Comparison of ENCODE assay signal across 14 cellular contexts in the genomic region with DNA sequence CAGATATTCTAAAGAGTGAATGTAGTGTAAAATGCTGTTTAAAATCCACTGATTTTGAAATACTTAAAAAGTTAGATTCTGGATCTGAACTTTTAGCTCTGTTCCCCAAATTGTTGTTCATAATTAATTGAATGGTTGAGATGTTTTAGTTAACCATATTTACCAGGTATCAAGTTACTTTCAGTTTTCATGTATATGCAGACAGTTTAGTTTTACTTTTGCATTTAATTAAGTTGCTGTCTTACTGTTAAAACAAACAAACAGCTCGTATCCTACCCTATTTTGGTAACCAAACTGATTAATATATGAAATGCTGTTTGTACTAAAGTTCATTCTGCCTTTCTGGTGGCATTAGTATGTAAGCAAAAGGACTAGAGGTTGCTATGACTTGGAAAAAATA. TPM values are rescaled to one million over a fixed set of nuclear protein-coding genes. Genes with fewer than 3 reads are reported as not detected.
DNase-seq lines count a peak whose midpoint lies in the region; ATAC-seq and TF ChIP-seq lines count a peak whose summit lies in the region.
"Had no signal": no experiment of that assay in that cellular context is flagged by ENCODE, and none has a peak within 500 bp of the region (broad histone marks: within the 10 kb centered on the region; RNA-seq: fewer than 3 reads in every experiment).

No MANE protein-coding gene starts in this region.

- no peaks in the 10 kb centered on the region for H3K27me3 ChIP-seq in Peyer's patch
- H3K27me3 ChIP-seq: SJCRH30, upper lobe of left lung had no signal

- peaks cover 20% of the 10 kb centered on the region for H3K36me3 Mint-ChIP-seq in effector memory CD8-positive, alpha-beta T cell (ENCODE audit: insufficient read depth)

- H3K36me3 ChIP-seq in Peyer's patch: peaks cover 0 to 17% (median 0%) of the 10 kb centered on the region in 3 donors
- H3K36me3 ChIP-seq: SJCRH30 had no signal

- no peaks in the 10 kb centered on the region for H3K27me3 Mint-ChIP-seq in effector memory CD8-positive, alpha-beta T cell

- no peak for TF ChIP-seq CTCF in Peyer's patch (IDR thresholded peaks at IDR 0.05)

- no peak for DNase-seq in effector memory CD8-positive, alpha-beta T cell
- DNase-seq in cortex of kidney (lab: John Stamatoyannopoulos, UW): no peak
- no peak for DNase-seq in activated effector memory CD4-positive, alpha-beta T cell treated with anti-CD3 and anti-CD28 coated beads, Interleukin-2, amount 50 U/mL, for 16 hours
- no peak for DNase-seq in Peyer's patch
- DNase-seq in ecto neural progenitor cell (ENCODE audit: low spot score): no peak
- DNase-seq: HCEC 1CT, NCI-H226, SJCRH30, upper lobe of left lung had no signal

- TF ChIP-seq POLR2A in Peyer's patch (IDR thresholded peaks at IDR 0.05): no peak

- H3K4me3 Mint-ChIP-seq in effector memory CD8-positive, alpha-beta T cell: peak overlapping the region; percentile 71 to 76

- peak overlapping the region; percentile 91 to 92 for H3K27ac Mint-ChIP-seq in effector memory CD8-positive, alpha-beta T cell

- H3K9me3 ChIP-seq in Peyer's patch: no peaks in the 10 kb centered on the region
- H3K9me3 ChIP-seq: SJCRH30, upper lobe of left lung had no signal

- H3K9me3 Mint-ChIP-seq in effector memory CD8-positive, alpha-beta T cell: no peaks in the 10 kb centered on the region

- H3K4me1 Mint-ChIP-seq in effector memory CD8-positive, alpha-beta T cell (ENCODE audit: low read depth in 2 of 2): peaks cover 37 to 47% of the 10 kb centered on the region in 2 donors

- no peak overlapping the region for H3K4me3 ChIP-seq in Peyer's patch
- H3K4me3 ChIP-seq: SJCRH30, upper lobe of left lung had no signal

- H3K27ac ChIP-seq in Peyer's patch: no peak overlapping the region
- H3K27ac ChIP-seq: parathyroid adenoma, SJCRH30 had no signal

- peaks cover 0 to 20% (median 5%) of the 10 kb centered on the region in 4 donors for H3K4me1 ChIP-seq in Peyer's patch

- ATAC-seq in GM18502 (IDR thresholded peaks at IDR 0.05; ENCODE audit: poor library complexity, unreplicated experiment) (peak; percentile 62), GM21423 (IDR thresholded peaks at IDR 0.05; ENCODE audit: unreplicated experiment) (peak; percentile 53), HG03520 (IDR thresholded peaks at IDR 0.05; ENCODE audit: unreplicated experiment) (peak; percentile 50)
- peak; percentile 62 for ATAC-seq in effector memory CD8-positive, alpha-beta T cell (replicated peaks)

RNA-seq across cellular contexts. Expression of a gene that starts 39.3 kb away (rescaled TPM):
- not detected for total RNA-seq in Peyer's patch
- total RNA-seq: bronchial epithelial cell, SJCRH30, upper lobe of left lung had no signal
